8 cellular contexts compared by ENCODE assay signal in the genomic region with DNA sequence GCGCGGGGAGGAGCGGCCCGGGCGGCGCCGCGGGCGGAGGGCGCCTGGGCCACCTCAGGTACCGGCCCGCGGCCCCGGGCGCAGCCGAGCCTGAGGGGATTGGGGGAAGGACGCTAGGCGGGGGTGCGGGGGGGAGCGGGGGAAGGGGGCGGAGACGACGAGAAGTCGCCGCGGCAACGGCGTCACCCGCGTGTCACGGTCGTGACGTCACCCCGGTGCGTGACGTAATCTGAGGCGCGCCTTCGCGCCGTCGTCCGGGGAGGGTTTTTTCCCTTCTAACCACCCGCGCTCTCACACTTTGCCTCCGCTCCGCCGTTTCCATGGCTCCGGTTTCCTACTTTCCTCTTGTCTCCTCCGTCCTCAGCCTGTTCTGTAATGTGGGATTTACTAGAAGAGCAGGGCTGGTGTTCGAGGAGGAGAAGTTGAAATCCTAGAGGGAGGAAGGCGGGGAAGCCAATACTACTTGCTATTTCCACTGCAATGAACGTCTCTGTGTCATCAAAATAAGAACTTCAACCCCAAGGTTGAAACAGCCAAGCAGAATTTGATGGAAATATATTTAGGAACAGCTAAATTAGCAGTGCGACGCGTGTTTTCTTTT. TPM values are rescaled to one million over a fixed set of nuclear protein-coding genes. Genes with fewer than 3 reads are reported as not detected.
DNase-seq lines count a peak whose midpoint lies in the region; ATAC-seq and TF ChIP-seq lines count a peak whose summit lies in the region.

A gene (minus strand): TSS at position 109 of the 601 bp plus-strand sequence. CDS start 226 bp downstream, outside the sequence.

- 1 to 3% methylated on average over 21 to 44 of the region's 56 CpGs for WGBS in upper lobe of left lung, 2 donors

- peak within 1 kb of the TSS; percentile 95 for H3K4me3 Mint-ChIP-seq in T-helper 1 cell treated with Interleukin-12 subunit alpha and Interleukin-12 subunit beta and Interleukin-4 antibody, amounts not matched to agents 30 μg/mL and 1 μg/mL, for 36 hours

- H3K4me1 Mint-ChIP-seq in T-helper 1 cell treated with Interleukin-12 subunit alpha and Interleukin-12 subunit beta and Interleukin-4 antibody, amounts not matched to agents 30 μg/mL and 1 μg/mL, for 36 hours (ENCODE audit: low read depth) = peaks cover 4% of the 10 kb centered on the region

- H3K4me1 ChIP-seq in upper lobe of left lung = peaks cover 17 to 40% (median 27%) of the 10 kb centered on the region in 4 donors

- H3K9me3 ChIP-seq in upper lobe of left lung = no peaks in the 10 kb centered on the region

- ATAC-seq in HG02870 (IDR thresholded peaks at IDR 0.05; ENCODE audit: unreplicated experiment) = peak; percentile 55
- ATAC-seq in left cardiac atrium = peak; percentile 83 to 88
- ATAC-seq in upper lobe of left lung (ENCODE audit: low FRiP score in 2 of 2) = peak; percentile 88 to 91

- peak within 1 kb of the TSS; percentile 98 for H3K27ac Mint-ChIP-seq in T-helper 1 cell treated with Interleukin-12 subunit alpha and Interleukin-12 subunit beta and Interleukin-4 antibody, amounts not matched to agents 30 μg/mL and 1 μg/mL, for 36 hours

- peak in 3 of 4 donors; percentile 17 to 55 (median 22) for TF ChIP-seq POLR2A in upper lobe of left lung (IDR thresholded peaks at IDR 0.05)

- TF ChIP-seq EP300 in upper lobe of left lung (IDR thresholded peaks at IDR 0.05) = peak in 1 of 4 donors; percentile 1

- DNase-seq in GM13976 (ENCODE audit: low spot score) (peak; percentile 92), NCI-H146 treated with DMSO at 0.1 percent for 48 hours (lab: John Stamatoyannopoulos, UW; ENCODE audit: unreplicated experiment) (peak; percentile 88), amniotic stem cell (lab: John Stamatoyannopoulos, UW) (peak; percentile 74), left cardiac atrium (peak; percentile 91), posterior vena cava (ENCODE audit: low spot score) (peak; percentile 98), upper lobe of left lung (peak; percentile 85 to 99)

- no peak for TF ChIP-seq CTCF in GM13976 (IDR thresholded peaks at IDR 0.05; ENCODE audit: borderline replicate concordance, control extremely low read depth, extremely low read depth, insufficient read depth, missing control alignments)
- TF ChIP-seq CTCF in upper lobe of left lung (IDR thresholded peaks at IDR 0.05) = no peak

- no peaks in the 10 kb centered on the region for H3K36me3 Mint-ChIP-seq in T-helper 1 cell treated with Interleukin-12 subunit alpha and Interleukin-12 subunit beta and Interleukin-4 antibody, amounts not matched to agents 30 μg/mL and 1 μg/mL, for 36 hours (ENCODE audit: low read depth)

- peak within 1 kb of the TSS; percentile 73 to 97 (median 83) for H3K4me3 ChIP-seq in upper lobe of left lung

- in situ Hi-C loops in GM13976 (cut with MboI; ENCODE audit: low sequenced_read_pairs, unreplicated experiment) = no loop called here

- no peaks in the 10 kb centered on the region for H3K36me3 ChIP-seq in upper lobe of left lung

- peaks cover 9% of the 10 kb centered on the region for H3K27me3 Mint-ChIP-seq in T-helper 1 cell treated with Interleukin-12 subunit alpha and Interleukin-12 subunit beta and Interleukin-4 antibody, amounts not matched to agents 30 μg/mL and 1 μg/mL, for 36 hours (ENCODE audit: low read depth)

- no peaks in the 10 kb centered on the region for H3K9me3 Mint-ChIP-seq in T-helper 1 cell treated with Interleukin-12 subunit alpha and Interleukin-12 subunit beta and Interleukin-4 antibody, amounts not matched to agents 30 μg/mL and 1 μg/mL, for 36 hours

- intact Hi-C loops in left cardiac atrium (cut with DNase I) = loop anchor here in 1 of 2 donors (10.0 kb wide), 2 partner anchors 90 to 620 kb away; a partner anchor contains a TSS
- intact Hi-C loops in posterior vena cava (cut with DNase I) = no loop called here

- no peaks in the 10 kb centered on the region for H3K27me3 ChIP-seq in upper lobe of left lung

- peak within 1 kb of the TSS; percentile 93 to 100 (median 100) for H3K27ac ChIP-seq in upper lobe of left lung

RNA-seq across cellular contexts. Expression of the gene that starts here (rescaled TPM):
- total RNA-seq in left cardiac atrium (10 to 100 TPM; 20.0 to 23.4 TPM), posterior vena cava (10 to 100 TPM; 32.9 to 39.8 TPM), upper lobe of left lung (100 to 1,000 TPM in 1 of 6 donors, 10 to 100 TPM in 5; 31.1 to 106 (median 46.0) TPM)

Comparison
In these comparisons a context has a peak if more than half of its experiments do, and no peak if none do; other contexts are left out.
1. Peak in every context shown above with its lines: DNase-seq, ATAC-seq, H3K4me3 ChIP-seq and H3K27ac ChIP-seq.